Comparison of ENCODE assay signal across 17 cellular contexts in the genomic region with DNA sequence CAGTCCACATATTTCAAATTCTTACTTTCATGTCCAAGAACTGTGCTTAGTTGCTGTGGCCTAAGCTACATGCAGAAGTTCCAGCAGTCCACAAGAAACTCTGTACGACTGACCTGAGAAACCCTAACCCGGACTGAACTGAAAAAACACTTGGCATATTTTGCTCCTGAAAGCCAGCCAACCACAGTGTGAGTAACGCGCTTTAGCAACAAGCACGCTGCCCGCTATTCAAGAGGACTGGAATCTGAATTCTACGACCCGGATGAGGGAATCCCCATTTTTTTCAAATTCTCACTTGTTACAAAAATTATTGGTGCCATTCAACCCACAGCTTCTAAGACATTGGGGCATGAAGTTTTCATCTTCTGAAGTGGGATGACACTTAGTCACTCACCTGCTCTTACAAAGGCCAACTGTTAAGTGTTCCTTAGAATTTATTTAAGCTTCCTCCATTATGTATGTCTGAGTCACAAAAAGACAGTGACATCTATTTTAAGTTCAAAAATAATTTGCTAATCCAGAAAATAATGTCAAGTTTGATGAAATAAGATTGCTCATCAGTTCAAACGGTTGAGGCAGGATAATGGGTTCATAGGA.
DNase-seq lines count a peak whose midpoint lies in the region; ATAC-seq lines count a peak whose summit lies in the region.
"Had no signal": no experiment of that assay in that cellular context is flagged by ENCODE, and none has a peak within 500 bp of the region (broad histone marks: within the 10 kb centered on the region; RNA-seq: fewer than 3 reads in every experiment).

No MANE protein-coding gene starts in this region.

- no peaks in the 10 kb centered on the region for H4K20me1 ChIP-seq in Karpas-422 (ENCODE audit: insufficient read depth, low read depth, low read length)

- peak; percentile 43 for ATAC-seq in effector memory CD8-positive, alpha-beta T cell (replicated peaks)
- ATAC-seq in HG03039 (IDR thresholded peaks at IDR 0.05; ENCODE audit: unreplicated experiment), result no peak
- ATAC-seq: A549, K562 had no signal

- H3K36me3 ChIP-seq in Karpas-422 (ENCODE audit: insufficient read depth, low read length), result no peaks in the 10 kb centered on the region
- H3K36me3 ChIP-seq in trophoblast cell (ENCODE audit: control insufficient read depth in 1 of 2, insufficient read depth in 2 of 2, low read length in 2 of 2), result no peaks in the 10 kb centered on the region

- H3K18ac ChIP-seq in trophoblast cell (ENCODE audit: low read length), result no peak overlapping the region

- H3K4me1 ChIP-seq in Karpas-422 (ENCODE audit: low read length), result no peaks in the 10 kb centered on the region
- no peaks in the 10 kb centered on the region for H3K4me1 ChIP-seq in trophoblast cell (ENCODE audit: control insufficient read depth in 1 of 2, insufficient read depth in 2 of 2, low read length in 2 of 2)
- H3K4me1 ChIP-seq: A549 had no signal

- no peak overlapping the region for H3K4ac ChIP-seq in trophoblast cell (ENCODE audit: low read depth, low read length)

- H3K27me3 ChIP-seq in Karpas-422 (ENCODE audit: low read length) (no peaks in the 10 kb centered on the region), trophoblast cell (ENCODE audit: insufficient read depth, low read length) (no peaks in the 10 kb centered on the region)

- no peaks in the 10 kb centered on the region for H3K9me3 Mint-ChIP-seq in effector memory CD8-positive, alpha-beta T cell

- no peaks in the 10 kb centered on the region for H3K27me3 Mint-ChIP-seq in effector memory CD8-positive, alpha-beta T cell
- H3K27me3 Mint-ChIP-seq: CD4-positive, alpha-beta T cell had no signal

- no peak overlapping the region for H2BK5ac ChIP-seq in trophoblast cell (ENCODE audit: low read depth, low read length, poor library complexity)

- no peak overlapping the region for H2AFZ ChIP-seq in Karpas-422 (ENCODE audit: low read length)
- H2AFZ ChIP-seq in trophoblast cell (ENCODE audit: insufficient read depth, low read length, poor library complexity), result no peak overlapping the region

- no peak overlapping the region for H3K14ac ChIP-seq in trophoblast cell (ENCODE audit: low read length)

- H4K8ac ChIP-seq in trophoblast cell (ENCODE audit: low read depth, low read length), result no peak overlapping the region

- DNase-seq in ACHN (peak; percentile 59), Karpas-422 (peak; percentile 15), trophoblast cell (peak; percentile 78 to 82), AG08395 (ENCODE audit: low spot score) (no peak), mucosa of gallbladder (ENCODE audit: low spot score) (no peak)
- no peak for DNase-seq in effector memory CD8-positive, alpha-beta T cell
- DNase-seq: AML-193; CD4-positive, alpha-beta T cell; DMS79 treated with DMSO at 0.1 percent for 48 hours; NCI-H1105; NCI-H187 treated with DMSO at 0.1 percent for 48 hours; NCI-H2171; SHP77 had no signal

- H3K9me3 ChIP-seq in Karpas-422 (ENCODE audit: low read length), result no peaks in the 10 kb centered on the region
- H3K9me3 ChIP-seq in trophoblast cell (ENCODE audit: insufficient read depth, low read depth, low read length), result peaks cover 3% of the 10 kb centered on the region
- H3K9me3 ChIP-seq: A549 had no signal

- no peaks in the 10 kb centered on the region for H3K36me3 Mint-ChIP-seq in effector memory CD8-positive, alpha-beta T cell (ENCODE audit: insufficient read depth)

- no peak overlapping the region for H2BK120ac ChIP-seq in trophoblast cell (ENCODE audit: insufficient read depth, low read length, poor library complexity)

- H3K4me2 ChIP-seq in Karpas-422 (ENCODE audit: low read depth, low read length, poor library complexity, severe bottlenecking), result no peak overlapping the region
- H3K4me2 ChIP-seq in trophoblast cell (ENCODE audit: low read length), result no peak overlapping the region
- H3K4me2 ChIP-seq: A549 had no signal

- no peak overlapping the region for H4K12ac ChIP-seq in trophoblast cell (ENCODE audit: low read depth, low read length)

- no CpG with 5 or more reads among the region's 9 CpGs for WGBS in trophoblast cell (ENCODE audit: extremely low coverage, insufficient coverage, insufficient read length)

- H3K9me2 ChIP-seq in Karpas-422 (replicated peaks; ENCODE audit: insufficient read depth, low read length), result no peaks in the 10 kb centered on the region

- H3K79me1 ChIP-seq in trophoblast cell (ENCODE audit: low read length), result no peaks in the 10 kb centered on the region

- no peak overlapping the region for H3K9ac ChIP-seq in Karpas-422 (ENCODE audit: low read length)
- H3K9ac ChIP-seq in trophoblast cell (ENCODE audit: low read length), result no peak overlapping the region

- H3K4me3 ChIP-seq in Karpas-422 (ENCODE audit: low read length), result no peak overlapping the region
- no peak overlapping the region for H3K4me3 ChIP-seq in trophoblast cell (ENCODE audit: low read depth, low read length)
- H3K4me3 ChIP-seq: A549, K562 had no signal

- in situ Hi-C loops in ACHN (cut with HindIII; ENCODE audit: low pct_ligation_motif_present, low pct_unique_long_range_greater_than_20kb, low sequenced_read_pairs), result no loop called here

- H3K4me3 Mint-ChIP-seq in effector memory CD8-positive, alpha-beta T cell, result no peak overlapping the region
- H3K4me3 Mint-ChIP-seq: CD4-positive, alpha-beta T cell had no signal

- peak overlapping the region in 1 of 2 donors; percentile 47 for H3K27ac Mint-ChIP-seq in effector memory CD8-positive, alpha-beta T cell
- H3K27ac Mint-ChIP-seq: CD4-positive, alpha-beta T cell had no signal

- H3K23ac ChIP-seq in trophoblast cell (ENCODE audit: low read length), result no peak overlapping the region

- no peaks in the 10 kb centered on the region for H3K79me2 ChIP-seq in Karpas-422 (ENCODE audit: low read length)
- H3K79me2 ChIP-seq in trophoblast cell (ENCODE audit: control insufficient read depth, insufficient read depth, low read length, poor library complexity), result no peaks in the 10 kb centered on the region

- H3K27ac ChIP-seq in Karpas-422 (ENCODE audit: low read length), result no peak overlapping the region
- no peak overlapping the region for H3K27ac ChIP-seq in trophoblast cell (ENCODE audit: low read depth, low read length)
- H3K27ac ChIP-seq: A549, HL-60 had no signal

- H2BK12ac ChIP-seq in trophoblast cell (ENCODE audit: low read length), result no peak overlapping the region

- H4K91ac ChIP-seq in trophoblast cell (ENCODE audit: low read depth, low read length), result no peak overlapping the region

- H3K4me1 Mint-ChIP-seq in effector memory CD8-positive, alpha-beta T cell (ENCODE audit: low read depth in 2 of 2), result peaks cover 7 to 52% of the 10 kb centered on the region in 2 donors

- H2AK5ac ChIP-seq in trophoblast cell (ENCODE audit: low read length), result no peak overlapping the region

Comparison
In these comparisons a context has a peak if more than half of its experiments do, and no peak if none do; other contexts are left out.
1. DNase-seq: peak in ACHN (single experiment), Karpas-422 (single experiment) and trophoblast cell (2 of 2); none in effector memory CD8-positive, alpha-beta T cell (0 of 3), AG08395 (single experiment) and mucosa of gallbladder (single experiment).